In genomic region chr1:231765825-231766224, GRCh38 we compare ENCODE assay signal across 7 cellular contexts.
DNase-seq lines count a peak whose midpoint lies in the region; ATAC-seq and TF ChIP-seq lines count a peak whose summit lies in the region.
"Not testable (repeated sequence)": the region's sequence is repeated elsewhere in the genome, so short reads cannot be mapped to it uniquely, and the experiment has no call there.

No MANE protein-coding gene starts in this region.

- not testable (repeated sequence) for TF ChIP-seq CTCF in HCT116 (IDR thresholded peaks at IDR 0.05 in 2 of 3, conservative IDR thresholded peaks at IDR 0.05 in 1 of 3; ENCODE audit: borderline replicate concordance in 1 of 3, insufficient read depth in 1 of 3, low read depth in 2 of 3, low read length in 2 of 3); PC-3 (conservative IDR thresholded peaks at IDR 0.05; ENCODE audit: low read depth, low read length); MCF 10A (IDR thresholded peaks at IDR 0.05; ENCODE audit: unreplicated experiment)

- POLR2A ChIA-PET in HCT116 (lab: Charles Lee): not testable (repeated sequence)
- POLR2A ChIA-PET in PC-3 (lab: Charles Lee; ENCODE audit: unreplicated experiment) (interaction anchor here (0.5 kb wide), 1 partner anchor 90 kb away, joined by 3 read pairs; no protein-coding TSS in a partner anchor), MCF 10A (lab: Yijun Ruan, JAX) (interaction anchor here (0.7 to 1.0 kb wide), 2 partner anchors 9 to 15 kb away, joined by 3 read pairs; no protein-coding TSS in a partner anchor)

- not testable (repeated sequence) for H3K36me3 Mint-ChIP-seq in MCF 10A (ENCODE audit: insufficient read depth, unreplicated experiment)

- H3K4me1 Mint-ChIP-seq in MCF 10A (ENCODE audit: insufficient read depth, unreplicated experiment): not testable (repeated sequence)

- TF ChIP-seq RAD21 in HCT116 (IDR thresholded peaks at IDR 0.05; ENCODE audit: low read depth): not testable (repeated sequence)

- H3K4me3 Mint-ChIP-seq in MCF 10A (ENCODE audit: unreplicated experiment): not testable (repeated sequence)

- H3K4me1 ChIP-seq in HCT116 (ENCODE audit: control insufficient read depth in 1 of 2, insufficient read depth in 2 of 2, low read length in 2 of 2) (peaks cover 12 to 13% of the 10 kb centered on the region in 2 experiments), PC-3 (ENCODE audit: insufficient read depth, low read length) (peaks cover 10% of the 10 kb centered on the region; the same call in 1 of the 2 replicates)

- not testable (repeated sequence) for H3K27ac ChIP-seq in HCT116 (ENCODE audit: low read depth, low read length); PC-3 (ENCODE audit: low read length)

- ATAC-seq in HCT116: peak; percentile 74
- not testable (repeated sequence) for ATAC-seq in PC-3

- not testable (repeated sequence) for H3K79me2 ChIP-seq in HCT116 (ENCODE audit: insufficient read depth, low read length); PC-3 (ENCODE audit: low read length)

- RAD21 ChIA-PET in HCT116 (lab: Charles Lee; ENCODE audit: low non-redundant PET in 1 of 2, low total read pairs in 2 of 2, uncharacterized antibody in 2 of 2, unreplicated experiment in 2 of 2): not testable (repeated sequence)

- not testable (repeated sequence) for H3K9me3 ChIP-seq in HCT116 (ENCODE audit: control insufficient read depth in 1 of 2, insufficient read depth in 1 of 2, low read depth in 1 of 2, low read length in 2 of 2); PC-3 (ENCODE audit: low read length)

- H3K9me3 Mint-ChIP-seq in MCF 10A (ENCODE audit: unreplicated experiment): not testable (repeated sequence)

- DNase-seq in A172 (ENCODE audit: low spot score) (peak; percentile 46), COLO668 (lab: John Stamatoyannopoulos, UW; ENCODE audit: unreplicated experiment) (peak; percentile 14), HCT116 (ENCODE audit: low read depth, low spot score) (peak; percentile 7), LHCN-M2 (ENCODE audit: low read depth) (peak; percentile 26), LoVo (ENCODE audit: low spot score) (peak; percentile 5), PC-3 (peak; percentile 39), MCF 10A (ENCODE audit: unreplicated experiment) (peak; percentile 52)

- not testable (repeated sequence) for H3K4me3 ChIP-seq in HCT116 (replicated peaks in 1 of 2; ENCODE audit: low read depth in 1 of 2, low read length in 2 of 2); PC-3 (ENCODE audit: low read length)

- not testable (repeated sequence) for H3K9me2 ChIP-seq in HCT116 (ENCODE audit: insufficient read depth); PC-3 (replicated peaks; ENCODE audit: low read length)

- H3F3A ChIP-seq in PC-3 (ENCODE audit: low read length, unreplicated experiment): not testable (repeated sequence)

- peak overlapping the region; percentile 47 for H3K4me2 ChIP-seq in HCT116 (ENCODE audit: low read length)
- not testable (repeated sequence) for H3K4me2 ChIP-seq in PC-3 (ENCODE audit: low read length)

- H3K27me3 ChIP-seq in HCT116 (ENCODE audit: insufficient read depth, low read length); PC-3 (ENCODE audit: low read length): not testable (repeated sequence)

- H3K9ac ChIP-seq in HCT116 (ENCODE audit: low read length); PC-3 (ENCODE audit: low read length): not testable (repeated sequence)

- intact Hi-C loops in HCT116 (cut with micrococcal nuclease); PC-3 (cut with micrococcal nuclease); MCF 10A (cut with micrococcal nuclease): not testable (repeated sequence)

- CTCF ChIA-PET in HCT116 (lab: Charles Lee): interaction anchor here (4.2 kb wide), 1 partner anchor 9 kb away, joined by 28 read pairs; no protein-coding TSS in a partner anchor
- CTCF ChIA-PET in PC-3 (lab: Charles Lee): not testable (repeated sequence)
- CTCF ChIA-PET in MCF 10A (lab: Yijun Ruan, JAX): interaction anchor here (0.5 to 4.9 kb wide), 3 partner anchors 10 to 1369 kb away, joined by 3 to 60 read pairs (median 3); no protein-coding TSS in a partner anchor

- not testable (repeated sequence) for TF ChIP-seq POLR2A in HCT116 (IDR thresholded peaks at IDR 0.05; ENCODE audit: borderline replicate concordance, extremely low read depth, insufficient read depth, insufficient read length)

- H3K27ac Mint-ChIP-seq in MCF 10A (ENCODE audit: low read depth, unreplicated experiment): not testable (repeated sequence)

- not testable (repeated sequence) for H3K36me3 ChIP-seq in HCT116 (ENCODE audit: control insufficient read depth in 1 of 2, insufficient read depth in 2 of 2, low read length in 2 of 2); PC-3 (ENCODE audit: low read depth, low read length)

- H3K27me3 Mint-ChIP-seq in MCF 10A (ENCODE audit: insufficient read depth, unreplicated experiment): not testable (repeated sequence)

- H4K20me1 ChIP-seq in HCT116 (ENCODE audit: insufficient read depth); PC-3 (ENCODE audit: low read length): not testable (repeated sequence)

- not testable (repeated sequence) for H2AFZ ChIP-seq in HCT116 (ENCODE audit: low read depth, low read length, poor library complexity, severe bottlenecking); PC-3 (ENCODE audit: low read length)

- not testable (repeated sequence) for BruUV-seq in HCT116 (replicated peaks; lab: Mats Ljungman, UMichigan); PC-3 (replicated peaks; lab: Mats Ljungman, UMichigan); MCF 10A (replicated peaks; lab: Mats Ljungman, UMichigan)

TF ChIP-seq in HCT116, 20 proteins besides CTCF, POLR2A, EP300 and RAD21:
- 0 out of 2 replicates have a peak, but pooled peaks have one; percentile 40 for TF ChIP-seq EGR1 (IDR thresholded peaks at IDR 0.05; ENCODE audit: low read depth)
- TF ChIP-seq JUND (IDR thresholded peaks at IDR 0.05): peak; percentile 51
- peak; percentile 53; the same call in 1 of the 2 replicates for TF ChIP-seq FOSL1 (IDR thresholded peaks at IDR 0.05; ENCODE audit: low read depth)
TF ChIP-seq in HCT116: peak in this region for 3; not testable (repeated sequence) for 17.
